In genomic region chr1:183318433-183318832, GRCh38 we compare ENCODE assay signal across 1 cellular context.
TF ChIP-seq lines count a peak whose summit lies in the region.

No MANE protein-coding gene starts in this region.

TF ChIP-seq in GM12878, 131 proteins besides CTCF, POLR2A, EP300 and RAD21 (continued from another document):
- TF ChIP-seq PBX3 (IDR thresholded peaks at IDR 0.05; ENCODE audit: insufficient replicate concordance, low read depth, low read length) (no peak), CEBPB (IDR thresholded peaks at IDR 0.05; ENCODE audit: borderline replicate concordance in 1 of 2, low read depth in 2 of 2, low read length in 2 of 2) (peak in 1 of 2 experiments; percentile 95; a peak in 2 of 4 replicates), ZBTB33 (IDR thresholded peaks at IDR 0.05) (no peak), SP1 (IDR thresholded peaks at IDR 0.05; ENCODE audit: low read depth, low read length) (no peak), CHD2 (IDR thresholded peaks at IDR 0.05; ENCODE audit: borderline replicate concordance, low read depth, low read length) (no peak), POLR2AphosphoS2 (IDR thresholded peaks at IDR 0.05; ENCODE audit: low read depth, low read length) (no peak), MTA2 (IDR thresholded peaks at IDR 0.05; ENCODE audit: low read depth) (no peak), TAF1 (IDR thresholded peaks at IDR 0.05; ENCODE audit: borderline replicate concordance, low read depth, low read length) (no peak), HDAC2 (IDR thresholded peaks at IDR 0.05) (no peak), IRF5 (IDR thresholded peaks at IDR 0.05; ENCODE audit: borderline replicate concordance) (no peak), KDM1A (IDR thresholded peaks at IDR 0.05; ENCODE audit: borderline replicate concordance) (no peak), NRF1 (conservative IDR thresholded peaks at IDR 0.05; ENCODE audit: low read depth, low read length) (no peak), RB1 (IDR thresholded peaks at IDR 0.05; ENCODE audit: borderline replicate concordance) (no peak), BCLAF1 (IDR thresholded peaks at IDR 0.05) (no peak), SKIL (IDR thresholded peaks at IDR 0.05; ENCODE audit: low read depth, poor library complexity, severe bottlenecking) (peak; percentile 24), PAX5 (IDR thresholded peaks at IDR 0.05; ENCODE audit: borderline replicate concordance, low read depth, low read length) (no peak), GATAD2B (conservative IDR thresholded peaks at IDR 0.05; ENCODE audit: low read depth) (no peak), ASH2L (IDR thresholded peaks at IDR 0.05; ENCODE audit: borderline replicate concordance, low read depth) (no peak), POLR2AphosphoS5 (IDR thresholded peaks at IDR 0.05; ENCODE audit: low read length) (no peak), PRDM15 (CRISPR knock-in tag; IDR thresholded peaks at IDR 0.05) (no peak), IKZF1 (conservative IDR thresholded peaks at IDR 0.05) (peak; percentile 67), ZBTB40 (IDR thresholded peaks at IDR 0.05; ENCODE audit: borderline replicate concordance) (no peak), TCF12 (IDR thresholded peaks at IDR 0.05; ENCODE audit: low read depth, low read length) (0 out of 2 replicates have a peak, but pooled peaks have one; percentile 23), MXI1 (IDR thresholded peaks at IDR 0.05; ENCODE audit: low read depth, low read length) (no peak), GABPA (IDR thresholded peaks at IDR 0.05; ENCODE audit: low read depth) (no peak), SUZ12 (IDR thresholded peaks at IDR 0.05; ENCODE audit: unreplicated experiment) (no peak), LARP7 (IDR thresholded peaks at IDR 0.05) (no peak), DPF2 (IDR thresholded peaks at IDR 0.05) (no peak), MYC (IDR thresholded peaks at IDR 0.05; ENCODE audit: insufficient read depth, insufficient read length, insufficient replicate concordance, low read length, severe bottlenecking) (no peak), EED (IDR thresholded peaks at IDR 0.05; ENCODE audit: low read depth) (peak; percentile 56; the same call in 1 of the 2 replicates), ZNF24 (IDR thresholded peaks at IDR 0.05) (0 out of 2 replicates have a peak, but pooled peaks have one; percentile 50), CHD1 (IDR thresholded peaks at IDR 0.05; ENCODE audit: low read depth, low read length) (no peak), BHLHE40 (IDR thresholded peaks at IDR 0.05; ENCODE audit: borderline replicate concordance in 1 of 2, low read depth in 2 of 2, low read length in 1 of 2) (no peak)
